8 cellular contexts compared by ENCODE assay signal in genomic region chr20:53737404-53738038, GRCh38.
DNase-seq lines count a peak whose midpoint lies in the region; ATAC-seq and TF ChIP-seq lines count a peak whose summit lies in the region.

No MANE protein-coding gene starts in this region.

- H3K27ac ChIP-seq in VCaP (peak overlapping the region; percentile 96), urinary bladder (ENCODE audit: low read depth) (peak overlapping the region; percentile 63)

- WGBS in urinary bladder, result 64% methylated on average over 8 of the region's 8 CpGs

- H3K4me3 ChIP-seq in urinary bladder (ENCODE audit: low read depth, low read length), result no peak overlapping the region

- no peak for ATAC-seq in GM19035 (IDR thresholded peaks at IDR 0.05; ENCODE audit: unreplicated experiment)
- ATAC-seq in HG03045 (IDR thresholded peaks at IDR 0.05; ENCODE audit: unreplicated experiment), result no peak

- no peaks in the 10 kb centered on the region for H3K4me1 ChIP-seq in urinary bladder (ENCODE audit: insufficient read depth)

- no peak for DNase-seq in activated naive CD4-positive, alpha-beta T cell treated with anti-CD3 and anti-CD28 coated beads, Interleukin-2, amount 10 ng/mL, durations not matched to agents 7 days and 5 days
- DNase-seq in activated naive CD4-positive, alpha-beta T cell treated with Interleukin-2 at 50 U/mL for 16 hours, result no peak
- DNase-seq in left kidney (ENCODE audit: low read depth, low spot score), result peak; percentile 37
- DNase-seq in stimulated activated CD4-positive, alpha-beta T cell treated with anti-CD3 and anti-CD28 coated beads, Interleukin-2, amount 100 ng/mL, for 48 hours, result no peak

- H3K36me3 Mint-ChIP-seq in activated naive CD4-positive, alpha-beta T cell treated with anti-CD3 and anti-CD28 coated beads, Interleukin-2, amount 10 ng/mL, durations not matched to agents 7 days and 5 days, result peaks cover 6% of the 10 kb centered on the region

- CTCF ChIA-PET in activated naive CD4-positive, alpha-beta T cell treated with anti-CD3 and anti-CD28 coated beads, Interleukin-2, amount 10 ng/mL, durations not matched to agents 7 days and 5 days (lab: Charles Lee), result interaction anchor here (0.9 to 1.4 kb wide), 4 partner anchors 14 to 180 kb away, joined by 3 to 5 read pairs (median 4); no protein-coding TSS in a partner anchor

- H3K4me3 Mint-ChIP-seq in activated naive CD4-positive, alpha-beta T cell treated with anti-CD3 and anti-CD28 coated beads, Interleukin-2, amount 10 ng/mL, durations not matched to agents 7 days and 5 days, result no peak overlapping the region

- peaks cover 56% of the 10 kb centered on the region for H3K4me1 Mint-ChIP-seq in activated naive CD4-positive, alpha-beta T cell treated with anti-CD3 and anti-CD28 coated beads, Interleukin-2, amount 10 ng/mL, durations not matched to agents 7 days and 5 days

- H3K27ac Mint-ChIP-seq in activated naive CD4-positive, alpha-beta T cell treated with anti-CD3 and anti-CD28 coated beads, Interleukin-2, amount 10 ng/mL, durations not matched to agents 7 days and 5 days, result peak overlapping the region; percentile 64

- no peaks in the 10 kb centered on the region for H3K36me3 ChIP-seq in urinary bladder (ENCODE audit: insufficient read depth)

- no peak for TF ChIP-seq CTCF in VCaP (conservative IDR thresholded peaks at IDR 0.05)

- H3K27me3 Mint-ChIP-seq in activated naive CD4-positive, alpha-beta T cell treated with anti-CD3 and anti-CD28 coated beads, Interleukin-2, amount 10 ng/mL, durations not matched to agents 7 days and 5 days, result no peaks in the 10 kb centered on the region

- peaks cover 2% of the 10 kb centered on the region for H3K9me3 Mint-ChIP-seq in activated naive CD4-positive, alpha-beta T cell treated with anti-CD3 and anti-CD28 coated beads, Interleukin-2, amount 10 ng/mL, durations not matched to agents 7 days and 5 days
